8 cellular contexts compared by ENCODE assay signal in the genomic region with DNA sequence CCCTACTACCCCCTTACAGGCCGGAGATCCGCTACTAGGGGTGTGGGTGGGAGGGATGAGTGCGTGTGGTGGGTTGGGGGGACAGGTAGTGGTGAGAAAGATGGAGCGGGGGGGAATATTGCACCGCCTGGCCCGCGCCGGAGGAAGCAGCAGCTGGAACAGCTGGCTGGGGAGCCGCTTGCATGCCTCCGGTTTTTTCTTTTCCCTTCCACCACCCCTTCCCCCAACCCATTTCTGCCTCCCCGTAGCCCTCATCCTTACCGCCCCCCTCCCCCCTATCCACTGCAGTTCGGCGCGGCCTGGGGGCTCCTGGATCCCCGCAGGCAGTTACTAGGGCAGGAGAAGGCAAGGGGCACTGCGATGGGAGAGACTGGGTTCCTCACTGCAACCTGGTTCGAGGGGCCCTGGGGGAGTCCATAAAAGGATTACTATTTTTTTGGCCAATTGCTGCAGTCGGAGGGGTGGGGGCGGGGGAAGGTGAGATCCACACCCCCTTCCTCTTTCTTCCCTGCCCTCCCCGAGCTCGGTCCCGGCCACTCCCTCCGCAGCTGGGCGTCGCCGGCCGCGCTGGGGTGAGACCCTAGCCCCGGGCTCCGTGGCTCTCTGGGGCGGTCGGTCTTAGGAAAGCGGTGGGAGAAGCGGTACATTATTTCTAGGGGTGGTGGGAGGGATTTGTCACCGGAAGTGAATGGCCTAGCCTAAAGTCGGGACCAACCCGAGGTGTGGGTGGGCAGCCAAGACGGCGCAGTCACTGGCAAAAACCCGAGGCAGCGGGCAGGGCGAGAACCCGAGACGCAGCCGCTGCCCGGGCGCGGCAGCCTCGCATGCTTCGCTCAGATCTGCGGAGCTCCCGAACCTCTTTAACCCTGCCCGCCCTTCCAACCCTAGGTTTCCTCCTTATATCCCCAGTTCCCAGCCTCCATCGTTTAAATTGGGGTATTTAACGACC. TPM values are rescaled to one million over a fixed set of nuclear protein-coding genes. Genes with fewer than 3 reads are reported as not detected.
DNase-seq lines count a peak whose midpoint lies in the region; ATAC-seq and TF ChIP-seq lines count a peak whose summit lies in the region.

No MANE protein-coding gene starts in this region.

- ATAC-seq in GM18520 (IDR thresholded peaks at IDR 0.05; ENCODE audit: unreplicated experiment) (peak; percentile 29), HG03064 (IDR thresholded peaks at IDR 0.05; ENCODE audit: low read depth, unreplicated experiment) (peak; percentile 60)

- H3K27me3 ChIP-seq in iPS-20b (ENCODE audit: insufficient read depth, low read length) (no peaks in the 10 kb centered on the region), skeletal muscle tissue (ENCODE audit: control insufficient read depth in 3 of 3, insufficient read depth in 3 of 3, low read length in 3 of 3) (no peaks in the 10 kb centered on the region)

- no peaks in the 10 kb centered on the region for H3K9me3 ChIP-seq in iPS-20b (ENCODE audit: insufficient read depth, low read depth, low read length)
- H3K9me3 ChIP-seq in skeletal muscle tissue (ENCODE audit: control insufficient read depth in 3 of 3, low read length in 3 of 3), result no peaks in the 10 kb centered on the region

- H3K9ac ChIP-seq in iPS-20b (ENCODE audit: low read depth, low read length) (peak overlapping the region; percentile 88), skeletal muscle tissue (ENCODE audit: low read depth in 1 of 3, low read length in 3 of 3) (peak overlapping the region; percentile 83 to 93 (median 90))

- H3K4me1 ChIP-seq in iPS-20b (ENCODE audit: insufficient read depth, low read length) (peaks cover 9% of the 10 kb centered on the region), skeletal muscle tissue (ENCODE audit: control insufficient read depth in 3 of 3, insufficient read depth in 3 of 3, low read length in 3 of 3) (peaks cover 9 to 30% (median 29%) of the 10 kb centered on the region in 3 donors)

- no peaks in the 10 kb centered on the region for H3K36me3 ChIP-seq in iPS-20b (ENCODE audit: insufficient read depth, low read depth, low read length)
- H3K36me3 ChIP-seq in skeletal muscle tissue (ENCODE audit: control insufficient read depth in 3 of 3, insufficient read depth in 3 of 3, low read length in 3 of 3), result peaks cover 0 to 2% (median 0%) of the 10 kb centered on the region in 3 donors

- TF ChIP-seq CTCF in VCaP (conservative IDR thresholded peaks at IDR 0.05), result no peak

- DNase-seq in A172 (ENCODE audit: low spot score) (peak; percentile 69), NCI-H2171 treated with DMSO at 0.1 percent for 48 hours (lab: John Stamatoyannopoulos, UW) (peak; percentile 89), T47D (ENCODE audit: low read depth in 1 of 2, low spot score in 1 of 2) (peak; percentile 83 to 92)

- in situ Hi-C loops in T47D (cut with HindIII; ENCODE audit: low pct_unique_long_range_greater_than_20kb, low sequenced_read_pairs), result no loop called here

- H3K27ac ChIP-seq in VCaP (peak overlapping the region; percentile 91), iPS-20b (ENCODE audit: low read length) (peak overlapping the region; percentile 94), skeletal muscle tissue (ENCODE audit: low read depth, low read length) (peak overlapping the region; percentile 84)

- H3K4me3 ChIP-seq in iPS-20b (ENCODE audit: low read length), result peak overlapping the region; percentile 79
- peak overlapping the region; percentile 78 to 86 (median 82) for H3K4me3 ChIP-seq in skeletal muscle tissue (ENCODE audit: low read length in 3 of 3)

RNA-seq across cellular contexts. Expression of a gene that starts 0.8 kb away (rescaled TPM):
- total RNA-seq in A172 (2014; rRNA removed; shearing (Covaris generic)), result 44.7 and 50.0 TPM in 2 replicates
- 57.9 TPM for total RNA-seq in skeletal muscle tissue

RNA-seq across cellular contexts. Expression of a gene that starts 24.3 kb away (rescaled TPM):
- not detected in 2 replicates for total RNA-seq in A172 (2014; rRNA removed; shearing (Covaris generic))
- total RNA-seq in skeletal muscle tissue, result 5.7 TPM

RNA-seq across cellular contexts. Expression of a gene that starts 35.1 kb away (rescaled TPM):
- 3.7 and 3.9 TPM in 2 replicates for total RNA-seq in A172 (2014; rRNA removed; shearing (Covaris generic))
- total RNA-seq in skeletal muscle tissue, result 10.4 TPM

Comparison
In these comparisons a context has a peak if more than half of its experiments do, and no peak if none do; other contexts are left out.
1. Peak in every context shown above with its lines: DNase-seq, ATAC-seq, H3K4me3 ChIP-seq and H3K27ac ChIP-seq.